1 cellular context compared by ENCODE assay signal in genomic region chr4:87045659-87046058, GRCh38.
TF ChIP-seq lines count a peak whose summit lies in the region.

No MANE protein-coding gene starts in this region.

TF ChIP-seq in WTC11, 78 proteins besides CTCF, POLR2A, EP300 and RAD21 (continued from another document):
- TF ChIP-seq ZBTB43 (CRISPR knock-in tag; IDR thresholded peaks at IDR 0.05) (no peak), MLX (CRISPR knock-in tag; IDR thresholded peaks at IDR 0.05) (no peak), ZNF263 (CRISPR knock-in tag; IDR thresholded peaks at IDR 0.05; ENCODE audit: low read depth) (no peak), E2F4 (CRISPR knock-in tag; IDR thresholded peaks at IDR 0.05; ENCODE audit: borderline replicate concordance, low read depth) (no peak), ZNF219 (CRISPR knock-in tag; IDR thresholded peaks at IDR 0.05; ENCODE audit: borderline replicate concordance) (no peak), TP53 (CRISPR knock-in tag; IDR thresholded peaks at IDR 0.05) (no peak), SMAD4 (CRISPR knock-in tag; IDR thresholded peaks at IDR 0.05) (no peak), MXD4 (CRISPR knock-in tag; IDR thresholded peaks at IDR 0.05; ENCODE audit: borderline replicate concordance) (no peak), E2F1 (CRISPR knock-in tag; IDR thresholded peaks at IDR 0.05) (no peak), ERG (CRISPR knock-in tag; IDR thresholded peaks at IDR 0.05) (no peak), ZNF396 (CRISPR knock-in tag; IDR thresholded peaks at IDR 0.05; ENCODE audit: borderline replicate concordance) (no peak)
